9 cellular contexts compared by ENCODE assay signal in the genomic region with DNA sequence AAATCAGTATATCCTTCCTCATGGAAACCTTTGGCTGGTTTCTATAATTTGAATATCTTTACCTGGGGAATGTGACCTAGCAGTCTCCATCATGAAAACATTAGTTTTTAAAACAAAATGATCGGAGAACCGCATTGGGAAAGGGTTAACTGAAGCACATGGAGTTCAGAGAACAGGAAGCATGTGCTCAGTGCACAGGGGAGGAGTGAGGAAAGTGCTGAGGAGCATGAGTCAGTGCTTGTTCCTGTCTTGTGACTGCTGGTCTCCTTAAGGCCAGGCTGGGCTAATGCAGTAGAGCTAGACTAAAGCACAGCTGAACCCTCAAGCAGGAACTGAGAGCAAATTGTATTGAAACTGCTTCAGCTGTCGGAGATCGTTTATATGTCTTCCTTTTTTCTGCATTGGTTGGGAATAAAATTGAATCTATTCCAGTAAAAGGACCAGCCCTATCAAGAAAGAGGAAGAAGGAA. TPM values are rescaled to one million over a fixed set of nuclear protein-coding genes. Genes with fewer than 3 reads are reported as not detected.
A peak's percentile ranks its signal among the peaks of the same experiment; 100 is the strongest.
DNase-seq lines count a peak whose midpoint lies in the region; ATAC-seq lines count a peak whose summit lies in the region.
"Had no signal": no experiment of that assay in that cellular context is flagged by ENCODE, and none has a peak within 500 bp of the region (broad histone marks: within the 10 kb centered on the region; RNA-seq: fewer than 3 reads in every experiment).

No MANE protein-coding gene starts in this region.

- H3K4me1 ChIP-seq in right cardiac atrium (ENCODE audit: control insufficient read depth, insufficient read depth, low read length): peaks cover 3% of the 10 kb centered on the region

- H3K4me3 ChIP-seq in right cardiac atrium (ENCODE audit: low read length): no peak overlapping the region

- H3K27ac Mint-ChIP-seq in activated naive CD8-positive, alpha-beta T cell: peak overlapping the region; percentile 96

- ATAC-seq in HG03060 (IDR thresholded peaks at IDR 0.05; ENCODE audit: low read depth, unreplicated experiment) (peak; percentile 96), right cardiac atrium (peak; percentile 95 to 99)

- peak overlapping the region; percentile 36 for H3K27ac ChIP-seq in right cardiac atrium (ENCODE audit: low read length)

- intact Hi-C loops in right cardiac atrium (cut with DNase I): no loop called here

- H3K27me3 ChIP-seq in right cardiac atrium (ENCODE audit: control insufficient read depth, insufficient read depth): no peaks in the 10 kb centered on the region

- 64% methylated on average over 4 of the region's 4 CpGs for WGBS in right cardiac atrium

- peaks cover 3% of the 10 kb centered on the region for H3K9me3 Mint-ChIP-seq in activated naive CD8-positive, alpha-beta T cell (ENCODE audit: low read depth)

- H3K9me3 ChIP-seq in right cardiac atrium (ENCODE audit: control insufficient read depth, low read length): no peaks in the 10 kb centered on the region

- H3K27me3 Mint-ChIP-seq in activated naive CD8-positive, alpha-beta T cell: no peaks in the 10 kb centered on the region

- H3K36me3 Mint-ChIP-seq in activated naive CD8-positive, alpha-beta T cell: peaks cover 49% of the 10 kb centered on the region

- H3K4me3 Mint-ChIP-seq in activated naive CD8-positive, alpha-beta T cell: peak overlapping the region; percentile 92
- H3K4me3 Mint-ChIP-seq: neural crest cell had no signal

- peak; percentile 69 for DNase-seq in NK-92 treated with Interleukin-12 subunit alpha and Interleukin-12 subunit beta, amount 100 ng/mL, for 24 hours (lab: John Stamatoyannopoulos, UW)
- no peak for DNase-seq in NK-92 (lab: John Stamatoyannopoulos, UW; ENCODE audit: unreplicated experiment)
- DNase-seq in SIG-M5 (lab: John Stamatoyannopoulos, UW): peak; percentile 99
- DNase-seq in right cardiac atrium: peak; percentile 57 to 64 (median 62)
- peak; percentile 53 to 57 for DNase-seq in stimulated activated CD4-positive, alpha-beta T cell treated with anti-CD3 and anti-CD28 coated beads, Interleukin-2, amount 100 ng/mL, for 48 hours
- DNase-seq in NCI-H524 treated with DMSO at 0.1 percent for 48 hours (lab: John Stamatoyannopoulos, UW): no peak

- peaks cover 67% of the 10 kb centered on the region for H3K4me1 Mint-ChIP-seq in activated naive CD8-positive, alpha-beta T cell (ENCODE audit: low read depth)

RNA-seq across cellular contexts. Expression of a gene that starts 5.8 kb away (rescaled TPM):
- total RNA-seq in right cardiac atrium: 10 to 100 TPM; 29.5 to 43.1 (median 34.1) TPM
- 34.1 TPM for polyA plus RNA-seq in right cardiac atrium

Comparison
In these comparisons a context has a peak if more than half of its experiments do, and no peak if none do; other contexts are left out.
1. DNase-seq: peak in NK-92 treated with Interleukin-12 subunit alpha and Interleukin-12 subunit beta, amount 100 ng/mL, for 24 hours (single experiment), SIG-M5 (single experiment), right cardiac atrium (3 of 3) and stimulated activated CD4-positive, alpha-beta T cell treated with anti-CD3 and anti-CD28 coated beads, Interleukin-2, amount 100 ng/mL, for 48 hours (2 of 2); none in NK-92 (single experiment) and NCI-H524 treated with DMSO at 0.1 percent for 48 hours (single experiment).